8 cellular contexts compared by ENCODE assay signal in the genomic region with DNA sequence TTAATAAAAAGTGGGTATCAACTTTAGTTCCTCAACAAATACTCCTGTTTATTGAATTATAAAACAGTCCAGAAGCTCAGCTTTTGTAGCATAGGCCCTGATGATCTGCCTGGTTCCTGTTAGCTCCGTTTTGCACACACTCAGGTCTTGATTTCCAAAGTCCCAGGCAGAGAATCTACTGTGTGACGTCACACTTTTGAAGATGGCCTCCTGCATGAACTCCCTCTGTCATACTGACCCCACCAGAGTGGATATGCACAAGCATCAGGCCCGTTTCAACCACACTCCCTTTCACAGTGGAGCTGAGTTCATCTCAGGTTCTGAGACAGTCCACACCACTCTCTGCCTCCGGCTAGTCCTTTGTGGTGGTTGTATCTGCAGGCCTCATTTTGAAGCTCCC.
"Had no signal": no experiment of that assay in that cellular context is flagged by ENCODE, and none has a peak within 500 bp of the region (broad histone marks: within the 10 kb centered on the region; RNA-seq: fewer than 3 reads in every experiment).

No MANE protein-coding gene starts in this region.

- H3K27ac Mint-ChIP-seq: HFFc6 had no signal

- H3K27ac ChIP-seq: GM23248, HL-60 had no signal

- H3K36me3 ChIP-seq: HAP-1 had no signal

- ATAC-seq: HCT116, K562 had no signal

- H3K4me3 Mint-ChIP-seq: HFFc6 had no signal

- DNase-seq: GM23248, HFFc6, IMR-90, KG1 had no signal

- H3K9ac ChIP-seq: GM23248 had no signal

- H3K4me3 ChIP-seq: GM23248, HAP-1, K562 had no signal

- H2AFZ ChIP-seq: GM23248 had no signal
